In genomic region chr16:89456412-89456811, GRCh38 we compare ENCODE assay signal across 32 cellular contexts. TPM values are rescaled to one million over a fixed set of nuclear protein-coding genes. Genes with fewer than 3 reads are reported as not detected.
DNase-seq lines count a peak whose midpoint lies in the region; ATAC-seq and TF ChIP-seq lines count a peak whose summit lies in the region.
"Had no signal": no experiment of that assay in that cellular context is flagged by ENCODE, and none has a peak within 500 bp of the region (broad histone marks: within the 10 kb centered on the region; RNA-seq: fewer than 3 reads in every experiment).

No MANE protein-coding gene starts in this region.

- H3K4me3 Mint-ChIP-seq in T-helper 1 cell treated with Interleukin-12 subunit alpha and Interleukin-12 subunit beta and Interleukin-4 antibody, amounts not matched to agents 30 μg/mL and 1 μg/mL, for 36 hours: no peak overlapping the region
- no peak overlapping the region for H3K4me3 Mint-ChIP-seq in stimulated activated effector memory CD8-positive, alpha-beta T cell treated with anti-CD3 and anti-CD28 coated beads, Interleukin-12 subunit alpha, Interleukin-12 subunit beta, amount 100 ng/mL, for 72 hours
- H3K4me3 Mint-ChIP-seq: activated CD4-positive, alpha-beta memory T cell treated with anti-CD3 and anti-CD28 coated beads, Interleukin-2, amount 10 ng/mL, durations not matched to agents 7 days and 5 days; nephron had no signal

- H3K27me3 ChIP-seq in ovary (no peaks in the 10 kb centered on the region), hepatocyte (no peaks in the 10 kb centered on the region)
- H3K27me3 ChIP-seq: breast epithelium, MG63, pancreas, Peyer's patch, right atrium auricular region, SJSA1 had no signal

- TF ChIP-seq POLR2A in ovary (IDR thresholded peaks at IDR 0.05): no peak

- H3K27ac ChIP-seq in caudate nucleus (ENCODE audit: low read depth, low read length) (peak overlapping the region; percentile 26), ovary (no peak overlapping the region), hepatocyte (no peak overlapping the region)
- H3K27ac ChIP-seq: breast epithelium, pancreas, Peyer's patch, right atrium auricular region, SJSA1 had no signal

- TF ChIP-seq CTCF in ovary (IDR thresholded peaks at IDR 0.05): no peak
- no peak for TF ChIP-seq CTCF in hepatocyte (IDR thresholded peaks at IDR 0.05; ENCODE audit: poor library complexity)

- WGBS in ovary, 3 donors: 87 to 90% (median 90%) methylated on average over 9 of the region's 9 CpGs
- 93% methylated on average over 9 of the region's 9 CpGs for WGBS in hepatocyte (ENCODE audit: low lambda C conversion rate, missing lambda C conversion rate)

- intact Hi-C loops in ovary (cut with DNase I): no loop called here

- peaks cover 92% of the 10 kb centered on the region for H4K20me1 ChIP-seq in hepatocyte (ENCODE audit: insufficient read depth, poor library complexity, severe bottlenecking)

- H3K27ac Mint-ChIP-seq in T-helper 1 cell treated with Interleukin-12 subunit alpha and Interleukin-12 subunit beta and Interleukin-4 antibody, amounts not matched to agents 30 μg/mL and 1 μg/mL, for 36 hours: peak overlapping the region; percentile 17
- peak overlapping the region; percentile 26 for H3K27ac Mint-ChIP-seq in stimulated activated effector memory CD8-positive, alpha-beta T cell treated with anti-CD3 and anti-CD28 coated beads, Interleukin-12 subunit alpha, Interleukin-12 subunit beta, amount 100 ng/mL, for 72 hours
- H3K27ac Mint-ChIP-seq: activated CD4-positive, alpha-beta memory T cell treated with anti-CD3 and anti-CD28 coated beads, Interleukin-2, amount 10 ng/mL, durations not matched to agents 7 days and 5 days had no signal

- DNase-seq in T-helper 1 cell (no peak), HuH-7 (ENCODE audit: low spot score) (peak; percentile 64), caudate nucleus (lab: John Stamatoyannopoulos, UW) (no peak), ovary (no peak), hepatocyte (ENCODE audit: low spot score) (no peak), NCI-H345 treated with DMSO at 0.1 percent for 48 hours (lab: John Stamatoyannopoulos, UW; ENCODE audit: unreplicated experiment) (no peak)
- no peak for DNase-seq in stimulated activated effector memory CD8-positive, alpha-beta T cell treated with anti-CD3 and anti-CD28 coated beads, Interleukin-12 subunit alpha, Interleukin-12 subunit beta, amount 100 ng/mL, for 72 hours (ENCODE audit: low spot score in 2 of 2)
- DNase-seq: 8988T; activated CD4-positive, alpha-beta memory T cell treated with anti-CD3 and anti-CD28 coated beads, Interleukin-2, amount 10 ng/mL, durations not matched to agents 7 days and 5 days; activated gamma-delta T cell treated with Interleukin-2 at 50 U/mL for 16 hours; activated T-cell treated with anti-CD3 and anti-CD28 coated beads for 4 hours; amniotic stem cell; DMS153; effector memory CD4-positive, alpha-beta T cell; head of caudate nucleus; KBM-7; kidney; MG63; NCI-H2029 treated with DMSO at 0.1 percent for 48 hours; NCI-H2227 treated with DMSO at 0.1 percent for 48 hours; NCI-H69; Peyer's patch; stimulated activated CD4-positive, alpha-beta T cell treated with anti-CD3 and anti-CD28 coated beads, Interleukin-2, amount 100 ng/mL, for 24 hours had no signal

- peaks cover 48% of the 10 kb centered on the region for H3K4me1 Mint-ChIP-seq in T-helper 1 cell treated with Interleukin-12 subunit alpha and Interleukin-12 subunit beta and Interleukin-4 antibody, amounts not matched to agents 30 μg/mL and 1 μg/mL, for 36 hours (ENCODE audit: low read depth)
- H3K4me1 Mint-ChIP-seq in stimulated activated effector memory CD8-positive, alpha-beta T cell treated with anti-CD3 and anti-CD28 coated beads, Interleukin-12 subunit alpha, Interleukin-12 subunit beta, amount 100 ng/mL, for 72 hours: peaks cover 66% of the 10 kb centered on the region

- peaks cover 95% of the 10 kb centered on the region for H3K79me2 ChIP-seq in hepatocyte

- H3K9me3 ChIP-seq in ovary (no peaks in the 10 kb centered on the region), hepatocyte (ENCODE audit: low read depth) (no peaks in the 10 kb centered on the region)
- H3K9me3 ChIP-seq: breast epithelium, MG63, mucosa of descending colon, pancreas, Peyer's patch, right atrium auricular region, SJSA1 had no signal

- ATAC-seq in stimulated activated effector memory CD8-positive, alpha-beta T cell treated with anti-CD3 and anti-CD28 coated beads, Interleukin-12 subunit alpha, Interleukin-12 subunit beta, amount 100 ng/mL, for 72 hours: no peak
- ATAC-seq: activated CD4-positive, CD25-positive, alpha-beta regulatory T cell treated with anti-CD3 and anti-CD28 coated beads, Interleukin-2, amount 50 U/mL, for 24 hours; mucosa of descending colon had no signal

- no peaks in the 10 kb centered on the region for H3K9me2 ChIP-seq in hepatocyte (replicated peaks; ENCODE audit: insufficient read depth)

- no peak for TF ChIP-seq EP300 in ovary (IDR thresholded peaks at IDR 0.05)

- no peak overlapping the region for H3K4me3 ChIP-seq in ovary
- no peak overlapping the region for H3K4me3 ChIP-seq in hepatocyte
- H3K4me3 ChIP-seq: breast epithelium, lung, MG63, mucosa of descending colon, pancreas, Peyer's patch, right atrium auricular region, SJSA1 had no signal

- H3K36me3 ChIP-seq in ovary (no peaks in the 10 kb centered on the region), hepatocyte (replicated peaks; ENCODE audit: insufficient read depth, low read depth) (no peaks in the 10 kb centered on the region)
- H3K36me3 ChIP-seq: breast epithelium, MG63, pancreas, Peyer's patch, right atrium auricular region had no signal

- no peaks in the 10 kb centered on the region for H3K27me3 Mint-ChIP-seq in T-helper 1 cell treated with Interleukin-12 subunit alpha and Interleukin-12 subunit beta and Interleukin-4 antibody, amounts not matched to agents 30 μg/mL and 1 μg/mL, for 36 hours (ENCODE audit: low read depth)
- H3K27me3 Mint-ChIP-seq: activated CD4-positive, alpha-beta memory T cell treated with anti-CD3 and anti-CD28 coated beads, Interleukin-2, amount 10 ng/mL, durations not matched to agents 7 days and 5 days had no signal

- H2AFZ ChIP-seq in hepatocyte: no peak overlapping the region

- peaks cover 21% of the 10 kb centered on the region for H3K4me1 ChIP-seq in ovary (ENCODE audit: insufficient read depth)
- peaks cover 8% of the 10 kb centered on the region for H3K4me1 ChIP-seq in hepatocyte (ENCODE audit: insufficient read depth)

- H3K4me2 ChIP-seq in hepatocyte: no peak overlapping the region

- no peaks in the 10 kb centered on the region for H3K9me3 Mint-ChIP-seq in T-helper 1 cell treated with Interleukin-12 subunit alpha and Interleukin-12 subunit beta and Interleukin-4 antibody, amounts not matched to agents 30 μg/mL and 1 μg/mL, for 36 hours
- no peaks in the 10 kb centered on the region for H3K9me3 Mint-ChIP-seq in stimulated activated effector memory CD8-positive, alpha-beta T cell treated with anti-CD3 and anti-CD28 coated beads, Interleukin-12 subunit alpha, Interleukin-12 subunit beta, amount 100 ng/mL, for 72 hours
- H3K9me3 Mint-ChIP-seq: activated CD4-positive, alpha-beta memory T cell treated with anti-CD3 and anti-CD28 coated beads, Interleukin-2, amount 10 ng/mL, durations not matched to agents 7 days and 5 days had no signal

- H3K36me3 Mint-ChIP-seq in T-helper 1 cell treated with Interleukin-12 subunit alpha and Interleukin-12 subunit beta and Interleukin-4 antibody, amounts not matched to agents 30 μg/mL and 1 μg/mL, for 36 hours (ENCODE audit: low read depth): peaks cover 11% of the 10 kb centered on the region
- H3K36me3 Mint-ChIP-seq in stimulated activated effector memory CD8-positive, alpha-beta T cell treated with anti-CD3 and anti-CD28 coated beads, Interleukin-12 subunit alpha, Interleukin-12 subunit beta, amount 100 ng/mL, for 72 hours: peaks cover 26% of the 10 kb centered on the region

RNA-seq across cellular contexts. Expression of gene ANKRD11, which starts 33.9 kb away (rescaled TPM):
- 100 to 1,000 TPM in 5 of 7 donors, 10 to 100 TPM in 2; 56.1 to 188 (median 123) TPM for total RNA-seq in ovary
- 10 to 100 TPM; 52.1 to 68.5 TPM for polyA plus RNA-seq in ovary
- total RNA-seq in hepatocyte: 48.7 and 50.6 TPM in 2 replicates
- 130 and 135 TPM in 2 replicates for polyA plus RNA-seq in hepatocyte

RNA-seq across cellular contexts. Expression of gene SPG7, which starts 51.8 kb away (rescaled TPM):
- total RNA-seq in ovary (100 to 1,000 TPM in 3 of 7 donors, 10 to 100 TPM in 4; 73.5 to 145 (median 96.0) TPM), hepatocyte (149 and 222 TPM in 2 replicates)
- polyA plus RNA-seq in ovary (10 to 100 TPM; 48.9 to 76.7 TPM), hepatocyte (108 and 130 TPM in 2 replicates)
